8 cellular contexts compared by ENCODE assay signal in genomic region chr4:19655666-19656065, GRCh38.
"Had no signal": no experiment of that assay in that cellular context is flagged by ENCODE, and none has a peak within 500 bp of the region (broad histone marks: within the 10 kb centered on the region; RNA-seq: fewer than 3 reads in every experiment).

No MANE protein-coding gene starts in this region.

- H3K9me3 ChIP-seq: HAP-1 had no signal

- H3K9ac ChIP-seq: GM23248 had no signal

- H2AFZ ChIP-seq: GM23248 had no signal

- ATAC-seq: HCT116, K562 had no signal

- H3K36me3 ChIP-seq: HAP-1 had no signal

- H3K4me1 ChIP-seq: HAP-1 had no signal

- H3K27ac ChIP-seq: GM23248 had no signal

- H3K4me3 Mint-ChIP-seq: HFFc6 had no signal

- H3K9me3 Mint-ChIP-seq: HFFc6 had no signal

- H3K4me3 ChIP-seq: GM23248, HAP-1, K562 had no signal

- DNase-seq: GM23248, GOT3, H7, HFFc6, IMR-90 had no signal

- H3K27ac Mint-ChIP-seq: HFFc6 had no signal
